Comparison of ENCODE assay signal across 1 cellular context in genomic region chr1:32105338-32105737, GRCh38.
TF ChIP-seq lines count a peak whose summit lies in the region.

No MANE protein-coding gene starts in this region.

TF ChIP-seq in K562, 482 proteins besides CTCF, POLR2A, EP300 and RAD21:
- TF ChIP-seq, protein P1, sequence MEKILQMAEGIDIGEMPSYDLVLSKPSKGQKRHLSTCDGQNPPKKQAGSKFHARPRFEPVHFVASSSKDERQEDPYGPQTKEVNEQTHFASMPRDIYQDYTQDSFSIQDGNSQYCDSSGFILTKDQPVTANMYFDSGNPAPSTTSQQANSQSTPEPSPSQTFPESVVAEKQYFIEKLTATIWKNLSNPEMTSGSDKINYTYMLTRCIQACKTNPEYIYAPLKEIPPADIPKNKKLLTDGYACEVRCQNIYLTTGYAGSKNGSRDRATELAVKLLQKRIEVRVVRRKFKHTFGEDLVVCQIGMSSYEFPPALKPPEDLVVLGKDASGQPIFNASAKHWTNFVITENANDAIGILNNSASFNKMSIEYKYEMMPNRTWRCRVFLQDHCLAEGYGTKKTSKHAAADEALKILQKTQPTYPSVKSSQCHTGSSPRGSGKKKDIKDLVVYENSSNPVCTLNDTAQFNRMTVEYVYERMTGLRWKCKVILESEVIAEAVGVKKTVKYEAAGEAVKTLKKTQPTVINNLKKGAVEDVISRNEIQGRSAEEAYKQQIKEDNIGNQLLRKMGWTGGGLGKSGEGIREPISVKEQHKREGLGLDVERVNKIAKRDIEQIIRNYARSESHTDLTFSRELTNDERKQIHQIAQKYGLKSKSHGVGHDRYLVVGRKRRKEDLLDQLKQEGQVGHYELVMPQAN (IDR thresholded peaks at IDR 0.05; ENCODE audit: borderline replicate concordance), result 0 out of 2 replicates have a peak, but pooled peaks have one; percentile 19
- TF ChIP-seq BCOR (IDR thresholded peaks at IDR 0.05) (peak; percentile 61; the same call in 1 of the 2 replicates), ZNF778 (CRISPR knock-in tag; IDR thresholded peaks at IDR 0.05) (no peak), SOX6 (IDR thresholded peaks at IDR 0.05) (no peak), GTF2F1 (IDR thresholded peaks at IDR 0.05; ENCODE audit: low read depth, low read length) (no peak), ZNF57 (CRISPR knock-in tag; IDR thresholded peaks at IDR 0.05) (no peak), DDX20 (tag; IDR thresholded peaks at IDR 0.05; ENCODE audit: low read depth) (no peak), ZBTB34 (CRISPR knock-in tag; IDR thresholded peaks at IDR 0.05) (no peak), E4F1 (CRISPR knock-in tag; IDR thresholded peaks at IDR 0.05; ENCODE audit: borderline replicate concordance) (no peak), NUFIP1 (IDR thresholded peaks at IDR 0.05; ENCODE audit: partially characterized antibody) (no peak), ZNF512 (tag; IDR thresholded peaks at IDR 0.05) (peak; percentile 70), KDM1A (IDR thresholded peaks at IDR 0.05) (peak in 1 of 2 experiments; percentile 9; a peak in 1 of 4 replicates), ZNF695 (CRISPR knock-in tag; IDR thresholded peaks at IDR 0.05) (no peak), GABPB1 (CRISPR knock-in tag; IDR thresholded peaks at IDR 0.05) (no peak), ZC3H11A (IDR thresholded peaks at IDR 0.05; ENCODE audit: low read depth, low read length) (no peak), ZNF830 (CRISPR knock-in tag; IDR thresholded peaks at IDR 0.05) (no peak), PKNOX1 (IDR thresholded peaks at IDR 0.05) (no peak), ZKSCAN8 (CRISPR knock-in tag; IDR thresholded peaks at IDR 0.05) (no peak), ZNF146 (CRISPR knock-in tag; IDR thresholded peaks at IDR 0.05; ENCODE audit: unreplicated experiment) (no peak), USF2 (CRISPR knock-in tag; IDR thresholded peaks at IDR 0.05) (no peak), ZNF224 (CRISPR knock-in tag; IDR thresholded peaks at IDR 0.05) (no peak), CXXC5 (CRISPR knock-in tag; IDR thresholded peaks at IDR 0.05) (no peak), ZNF592 (IDR thresholded peaks at IDR 0.05) (no peak), ARID1B (IDR thresholded peaks at IDR 0.05) (no peak), CBX2 (IDR thresholded peaks at IDR 0.05; ENCODE audit: insufficient read depth, low read length, poor library complexity, severe bottlenecking) (no peak), ARHGAP35 (IDR thresholded peaks at IDR 0.05; ENCODE audit: partially characterized antibody) (no peak), THRB (CRISPR knock-in tag; conservative IDR thresholded peaks at IDR 0.05) (no peak), CBX5 (IDR thresholded peaks at IDR 0.05; ENCODE audit: borderline replicate concordance, low read depth) (no peak)
- TF ChIP-seq, protein P2, sequence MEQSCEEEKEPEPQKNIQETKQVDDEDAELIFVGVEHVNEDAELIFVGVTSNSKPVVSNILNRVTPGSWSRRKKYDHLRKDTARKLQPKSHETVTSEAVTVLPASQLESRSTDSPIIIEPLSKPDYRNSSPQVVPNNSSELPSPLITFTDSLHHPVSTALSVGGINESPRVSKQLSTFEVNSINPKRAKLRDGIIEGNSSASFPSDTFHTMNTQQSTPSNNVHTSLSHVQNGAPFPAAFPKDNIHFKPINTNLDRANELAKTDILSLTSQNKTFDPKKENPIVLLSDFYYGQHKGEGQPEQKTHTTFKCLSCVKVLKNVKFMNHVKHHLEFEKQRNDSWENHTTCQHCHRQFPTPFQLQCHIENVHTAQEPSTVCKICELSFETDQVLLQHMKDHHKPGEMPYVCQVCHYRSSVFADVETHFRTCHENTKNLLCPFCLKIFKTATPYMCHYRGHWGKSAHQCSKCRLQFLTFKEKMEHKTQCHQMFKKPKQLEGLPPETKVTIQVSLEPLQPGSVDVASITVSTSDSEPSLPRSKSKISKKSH (CRISPR knock-in tag; IDR thresholded peaks at IDR 0.05), result no peak
- TF ChIP-seq, protein P3, sequence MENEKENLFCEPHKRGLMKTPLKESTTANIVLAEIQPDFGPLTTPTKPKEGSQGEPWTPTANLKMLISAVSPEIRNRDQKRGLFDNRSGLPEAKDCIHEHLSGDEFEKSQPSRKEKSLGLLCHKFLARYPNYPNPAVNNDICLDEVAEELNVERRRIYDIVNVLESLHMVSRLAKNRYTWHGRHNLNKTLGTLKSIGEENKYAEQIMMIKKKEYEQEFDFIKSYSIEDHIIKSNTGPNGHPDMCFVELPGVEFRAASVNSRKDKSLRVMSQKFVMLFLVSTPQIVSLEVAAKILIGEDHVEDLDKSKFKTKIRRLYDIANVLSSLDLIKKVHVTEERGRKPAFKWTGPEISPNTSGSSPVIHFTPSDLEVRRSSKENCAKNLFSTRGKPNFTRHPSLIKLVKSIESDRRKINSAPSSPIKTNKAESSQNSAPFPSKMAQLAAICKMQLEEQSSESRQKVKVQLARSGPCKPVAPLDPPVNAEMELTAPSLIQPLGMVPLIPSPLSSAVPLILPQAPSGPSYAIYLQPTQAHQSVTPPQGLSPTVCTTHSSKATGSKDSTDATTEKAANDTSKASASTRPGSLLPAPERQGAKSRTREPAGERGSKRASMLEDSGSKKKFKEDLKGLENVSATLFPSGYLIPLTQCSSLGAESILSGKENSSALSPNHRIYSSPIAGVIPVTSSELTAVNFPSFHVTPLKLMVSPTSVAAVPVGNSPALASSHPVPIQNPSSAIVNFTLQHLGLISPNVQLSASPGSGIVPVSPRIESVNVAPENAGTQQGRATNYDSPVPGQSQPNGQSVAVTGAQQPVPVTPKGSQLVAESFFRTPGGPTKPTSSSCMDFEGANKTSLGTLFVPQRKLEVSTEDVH (IDR thresholded peaks at IDR 0.05; ENCODE audit: low read depth, partially characterized antibody), result no peak
- TF ChIP-seq, protein P4, sequence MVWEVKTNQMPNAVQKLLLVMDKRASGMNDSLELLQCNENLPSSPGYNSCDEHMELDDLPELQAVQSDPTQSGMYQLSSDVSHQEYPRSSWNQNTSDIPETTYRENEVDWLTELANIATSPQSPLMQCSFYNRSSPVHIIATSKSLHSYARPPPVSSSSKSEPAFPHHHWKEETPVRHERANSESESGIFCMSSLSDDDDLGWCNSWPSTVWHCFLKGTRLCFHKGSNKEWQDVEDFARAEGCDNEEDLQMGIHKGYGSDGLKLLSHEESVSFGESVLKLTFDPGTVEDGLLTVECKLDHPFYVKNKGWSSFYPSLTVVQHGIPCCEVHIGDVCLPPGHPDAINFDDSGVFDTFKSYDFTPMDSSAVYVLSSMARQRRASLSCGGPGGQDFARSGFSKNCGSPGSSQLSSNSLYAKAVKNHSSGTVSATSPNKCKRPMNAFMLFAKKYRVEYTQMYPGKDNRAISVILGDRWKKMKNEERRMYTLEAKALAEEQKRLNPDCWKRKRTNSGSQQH (CRISPR knock-in tag; IDR thresholded peaks at IDR 0.05), result no peak
- TF ChIP-seq, protein P5, sequence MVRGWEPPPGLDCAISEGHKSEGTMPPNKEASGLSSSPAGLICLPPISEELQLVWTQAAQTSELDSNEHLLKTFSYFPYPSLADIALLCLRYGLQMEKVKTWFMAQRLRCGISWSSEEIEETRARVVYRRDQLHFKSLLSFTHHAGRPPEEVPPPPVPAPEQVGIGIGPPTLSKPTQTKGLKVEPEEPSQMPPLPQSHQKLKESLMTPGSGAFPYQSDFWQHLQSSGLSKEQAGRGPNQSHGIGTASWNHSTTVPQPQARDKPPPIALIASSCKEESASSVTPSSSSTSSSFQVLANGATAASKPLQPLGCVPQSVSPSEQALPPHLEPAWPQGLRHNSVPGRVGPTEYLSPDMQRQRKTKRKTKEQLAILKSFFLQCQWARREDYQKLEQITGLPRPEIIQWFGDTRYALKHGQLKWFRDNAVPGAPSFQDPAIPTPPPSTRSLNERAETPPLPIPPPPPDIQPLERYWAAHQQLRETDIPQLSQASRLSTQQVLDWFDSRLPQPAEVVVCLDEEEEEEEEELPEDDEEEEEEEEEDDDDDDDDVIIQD (CRISPR knock-in tag; IDR thresholded peaks at IDR 0.05), result no peak
